8 cellular contexts compared by ENCODE assay signal in genomic region chr6:11236351-11236750, GRCh38. TPM values are rescaled to one million over a fixed set of nuclear protein-coding genes. Genes with fewer than 3 reads are reported as not detected.
DNase-seq lines count a peak whose midpoint lies in the region; ATAC-seq and TF ChIP-seq lines count a peak whose summit lies in the region.

No MANE protein-coding gene starts in this region.

- TF ChIP-seq POLR2A in GM19193 (IDR thresholded peaks at IDR 0.05; ENCODE audit: extremely low read depth, insufficient read depth, insufficient read length) = peak; percentile 4
- TF ChIP-seq POLR2A in esophagus muscularis mucosa (IDR thresholded peaks at IDR 0.05; ENCODE audit: low read depth) = no peak

- peak overlapping the region in 1 of 5 experiments; percentile 37 for H3K4me3 Mint-ChIP-seq in brain

- TF ChIP-seq EP300 in esophagus muscularis mucosa (IDR thresholded peaks at IDR 0.05) = no peak

- H3K27me3 Mint-ChIP-seq in brain = peaks cover 3% of the 10 kb centered on the region

- no peaks in the 10 kb centered on the region for H3K36me3 Mint-ChIP-seq in brain

- no peak for ATAC-seq in HG03280 (IDR thresholded peaks at IDR 0.05; ENCODE audit: unreplicated experiment)

- H3K4me1 ChIP-seq in esophagus muscularis mucosa = peaks cover 0 to 27% (median 24%) of the 10 kb centered on the region in 4 donors

- peak overlapping the region in 3 of 5 experiments; percentile 30 to 75 (median 52) for H3K27ac Mint-ChIP-seq in brain

- TF ChIP-seq CTCF in brain (conservative IDR thresholded peaks at IDR 0.05) = no peak
- TF ChIP-seq CTCF in esophagus muscularis mucosa (IDR thresholded peaks at IDR 0.05) = no peak

- 53% methylated on average over 3 of the region's 3 CpGs for WGBS in esophagus muscularis mucosa

- DNase-seq in NAMALWA (ENCODE audit: low spot score) (peak; percentile 9), iPS-NIHi7 (ENCODE audit: extremely low spot score) (no peak), NCI-H1417 (lab: John Stamatoyannopoulos, UW) (no peak), esophagus muscularis mucosa (ENCODE audit: extremely low spot score) (no peak)
- peak; percentile 7 for DNase-seq in stimulated activated CD4-positive, alpha-beta T cell treated with anti-CD3 and anti-CD28 coated beads, Interleukin-2, amount 100 ng/mL, for 4 hours (ENCODE audit: low read depth)

- peaks cover 0 to 2% (median 0%) of the 10 kb centered on the region in 5 experiments for H3K9me3 Mint-ChIP-seq in brain

- H3K4me1 Mint-ChIP-seq in brain = peaks cover 45% of the 10 kb centered on the region

- intact Hi-C loops in esophagus muscularis mucosa (cut with DNase I) = loop anchor here (5.0 kb wide), 1 partner anchor 256 kb away; no protein-coding TSS in a partner anchor

- H3K9me3 ChIP-seq in esophagus muscularis mucosa = no peaks in the 10 kb centered on the region

- no peaks in the 10 kb centered on the region for H3K36me3 ChIP-seq in esophagus muscularis mucosa

- H3K4me3 ChIP-seq in esophagus muscularis mucosa = no peak overlapping the region

- H3K27ac ChIP-seq in esophagus muscularis mucosa (replicated peaks in 1 of 4) = no peak overlapping the region

- no peaks in the 10 kb centered on the region for H3K27me3 ChIP-seq in esophagus muscularis mucosa

RNA-seq across cellular contexts. Expression of gene NEDD9, which starts 3.9 kb away (rescaled TPM):
- 6.3 TPM for polyA plus RNA-seq in brain (ENCODE audit: insufficient read depth, low read depth, low replicate concordance)
- total RNA-seq in esophagus muscularis mucosa = 10 to 100 TPM; 18.3 to 47.2 (median 32.9) TPM

Comparison
In these comparisons a context has a peak if more than half of its experiments do, and no peak if none do; other contexts are left out.
1. DNase-seq: peak in NAMALWA (single experiment) and stimulated activated CD4-positive, alpha-beta T cell treated with anti-CD3 and anti-CD28 coated beads, Interleukin-2, amount 100 ng/mL, for 4 hours (single experiment); none in iPS-NIHi7 (single experiment), NCI-H1417 (0 of 3) and esophagus muscularis mucosa (single experiment).